In the genomic region with DNA sequence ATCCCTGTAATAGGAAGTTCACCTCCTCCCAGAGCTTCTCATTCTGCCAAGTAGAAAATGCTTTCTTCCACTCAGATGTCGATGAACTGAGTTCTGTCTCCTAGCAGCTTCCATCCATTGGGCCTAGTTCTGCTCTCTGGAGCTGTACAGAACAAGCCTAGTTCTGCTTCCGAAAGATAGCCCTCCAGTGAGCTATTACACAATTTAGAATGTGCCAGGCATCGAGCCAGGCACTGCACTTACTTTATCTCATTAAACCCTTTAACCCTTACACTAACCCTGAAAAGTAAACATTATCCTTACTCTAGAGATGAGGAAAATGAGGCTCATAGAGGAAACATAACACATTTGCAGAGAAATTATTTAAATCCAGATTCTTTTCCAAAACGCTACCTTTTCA, we compare ENCODE assay signal across 17 cellular contexts. TPM values are rescaled to one million over a fixed set of nuclear protein-coding genes. Genes with fewer than 3 reads are reported as not detected.
DNase-seq lines count a peak whose midpoint lies in the region; ATAC-seq, FAIRE-seq and TF ChIP-seq lines count a peak whose summit lies in the region.
"Had no signal": no experiment of that assay in that cellular context is flagged by ENCODE, and none has a peak within 500 bp of the region (broad histone marks: within the 10 kb centered on the region; RNA-seq: fewer than 3 reads in every experiment).

No MANE protein-coding gene starts in this region.

- TF ChIP-seq POLR2A in breast epithelium (IDR thresholded peaks at IDR 0.05), result no peak
- TF ChIP-seq POLR2A in K562 (conservative IDR thresholded peaks at IDR 0.05), result no peak
- no peak for TF ChIP-seq POLR2A in stomach (IDR thresholded peaks at IDR 0.05)
- TF ChIP-seq POLR2A in esophagus muscularis mucosa (IDR thresholded peaks at IDR 0.05; ENCODE audit: low read depth), result no peak

- TF ChIP-seq CTCF in MCF 10A (IDR thresholded peaks at IDR 0.05; ENCODE audit: unreplicated experiment), result no peak
- no peak for TF ChIP-seq CTCF in breast epithelium (IDR thresholded peaks at IDR 0.05)
- TF ChIP-seq CTCF in K562 (IDR thresholded peaks at IDR 0.05 in 2 of 3, conservative IDR thresholded peaks at IDR 0.05 in 1 of 3; ENCODE audit: insufficient read depth in 2 of 3, low read depth in 1 of 3, low read length in 3 of 3), result no peak
- no peak for TF ChIP-seq CTCF in left lung (IDR thresholded peaks at IDR 0.05)
- no peak for TF ChIP-seq CTCF in stomach (IDR thresholded peaks at IDR 0.05)
- TF ChIP-seq CTCF in neural progenitor cell (IDR thresholded peaks at IDR 0.05), result no peak
- TF ChIP-seq CTCF in esophagus muscularis mucosa (IDR thresholded peaks at IDR 0.05), result no peak

- TF ChIP-seq EP300 in K562 (IDR thresholded peaks at IDR 0.05; ENCODE audit: low read length), result 0 out of 2 replicates have a peak, but pooled peaks have one; percentile 18
- no peak for TF ChIP-seq EP300 in stomach (IDR thresholded peaks at IDR 0.05)
- no peak for TF ChIP-seq EP300 in esophagus muscularis mucosa (IDR thresholded peaks at IDR 0.05)

- H3K4me1 ChIP-seq in breast epithelium, result no peaks in the 10 kb centered on the region
- peaks cover 0 to 22% of the 10 kb centered on the region in 2 experiments; a peak in 4 of 5 replicates for H3K4me1 ChIP-seq in K562 (replicated peaks in 1 of 2; ENCODE audit: control insufficient read depth in 2 of 2, insufficient read depth in 2 of 2, low read length in 2 of 2)
- H3K4me1 ChIP-seq in left lung, result peaks cover 6 to 9% of the 10 kb centered on the region in 2 donors
- peaks cover 0 to 12% (median 10%) of the 10 kb centered on the region in 4 donors for H3K4me1 ChIP-seq in stomach
- H3K4me1 ChIP-seq in neural progenitor cell, result peaks cover 15% of the 10 kb centered on the region
- H3K4me1 ChIP-seq in esophagus muscularis mucosa, result no peaks in the 10 kb centered on the region
- H3K4me1 ChIP-seq: transverse colon had no signal

- BruUV-seq in MCF 10A (replicated peaks; lab: Mats Ljungman, UMichigan) (no TSS peak), K562 (replicated peaks; lab: Mats Ljungman, UMichigan) (no TSS peak)

- H3K9me3 Mint-ChIP-seq in MCF 10A (ENCODE audit: unreplicated experiment) (no peaks in the 10 kb centered on the region), neural progenitor cell (no peaks in the 10 kb centered on the region)

- H3K27ac ChIP-seq in breast epithelium, result no peak overlapping the region
- H3K27ac ChIP-seq in K562 (ENCODE audit: extremely low read depth, low read depth, low read length), result no peak overlapping the region
- H3K27ac ChIP-seq in left lung, result no peak overlapping the region
- no peak overlapping the region for H3K27ac ChIP-seq in stomach
- H3K27ac ChIP-seq in neural progenitor cell, result no peak overlapping the region
- no peak overlapping the region for H3K27ac ChIP-seq in esophagus muscularis mucosa (replicated peaks in 1 of 4)
- H3K27ac ChIP-seq: epithelial cell of prostate, transverse colon had no signal

- CTCF ChIA-PET in MCF 10A (lab: Yijun Ruan, JAX), result interaction anchor here (1.0 kb wide), 1 partner anchor 545 kb away, joined by 3 read pairs; no protein-coding TSS in a partner anchor
- CTCF ChIA-PET in K562 (lab: Yijun Ruan, JAX; ENCODE audit: low intra/inter-chr PET ratio), result no interaction called here

- H3K36me3 Mint-ChIP-seq in MCF 10A (ENCODE audit: insufficient read depth, unreplicated experiment) (peaks cover 4% of the 10 kb centered on the region), neural progenitor cell (no peaks in the 10 kb centered on the region)

- no peak; the same call in 2 of the 3 replicates for ATAC-seq in K562
- ATAC-seq in left lung, result peak; percentile 87

- H3K9me1 ChIP-seq in K562 (ENCODE audit: control insufficient read depth, insufficient read depth, low read length), result no peaks in the 10 kb centered on the region

- no peaks in the 10 kb centered on the region for H3K27me3 ChIP-seq in breast epithelium
- H3K27me3 ChIP-seq in K562 (ENCODE audit: control insufficient read depth in 2 of 2, insufficient read depth in 2 of 2, low read length in 2 of 2), result no peaks in the 10 kb centered on the region
- H3K27me3 ChIP-seq in left lung, result no peaks in the 10 kb centered on the region
- H3K27me3 ChIP-seq in stomach, result no peaks in the 10 kb centered on the region
- no peaks in the 10 kb centered on the region for H3K27me3 ChIP-seq in neural progenitor cell
- no peaks in the 10 kb centered on the region for H3K27me3 ChIP-seq in esophagus muscularis mucosa
- H3K27me3 ChIP-seq: transverse colon had no signal

- H3F3A ChIP-seq in neural progenitor cell (ENCODE audit: low read depth), result peaks cover 40% of the 10 kb centered on the region

- H3K36me3 ChIP-seq in breast epithelium (no peaks in the 10 kb centered on the region), K562 (ENCODE audit: control insufficient read depth, insufficient read depth, low read length) (no peaks in the 10 kb centered on the region), left lung (no peaks in the 10 kb centered on the region), stomach (no peaks in the 10 kb centered on the region), neural progenitor cell (no peaks in the 10 kb centered on the region), esophagus muscularis mucosa (no peaks in the 10 kb centered on the region)
- H3K36me3 ChIP-seq: transverse colon had no signal

- no peak overlapping the region; a peak in 1 of 4 replicates for H3K9ac ChIP-seq in K562 (ENCODE audit: insufficient read depth in 1 of 2, low read depth in 2 of 2, low read length in 2 of 2)
- H3K9ac ChIP-seq in neural progenitor cell, result no peak overlapping the region

- H3K4me1 Mint-ChIP-seq in MCF 10A (ENCODE audit: insufficient read depth, unreplicated experiment), result peaks cover 14% of the 10 kb centered on the region
- peaks cover 28% of the 10 kb centered on the region for H3K4me1 Mint-ChIP-seq in neural progenitor cell

- peak overlapping the region; percentile 59 for H3K27ac Mint-ChIP-seq in MCF 10A (ENCODE audit: low read depth, unreplicated experiment)
- H3K27ac Mint-ChIP-seq in neural progenitor cell, result no peak overlapping the region

- DNase-seq in MCF 10A (ENCODE audit: unreplicated experiment), result no peak
- DNase-seq in breast epithelium (ENCODE audit: low spot score in 2 of 2), result no peak
- DNase-seq in K562 (ENCODE audit: extremely low read depth in 1 of 4, low spot score in 3 of 4), result no peak
- DNase-seq in left lung, result no peak
- DNase-seq in stomach, result peak; percentile 50
- no peak for DNase-seq in NK-92 (lab: John Stamatoyannopoulos, UW; ENCODE audit: unreplicated experiment)
- DNase-seq in neural progenitor cell (ENCODE audit: low spot score), result no peak
- DNase-seq in esophagus muscularis mucosa (ENCODE audit: extremely low spot score), result no peak
- DNase-seq: activated CD4-positive, alpha-beta T cell treated with anti-CD3 and anti-CD28 coated beads for 4 hours; activated T-cell treated with anti-CD3 and anti-CD28 coated beads, Interleukin-2, amount 50 U/mL, for 1 hour; NCI-H2081 treated with DMSO at 0.1 percent for 48 hours; NCI-H69; T-helper 1 cell; transverse colon had no signal

- H3K4me2 ChIP-seq in K562 (ENCODE audit: insufficient read depth, low read length), result no peak overlapping the region
- no peak overlapping the region for H3K4me2 ChIP-seq in neural progenitor cell

- FAIRE-seq in K562 (lab: Jason Lieb, UNC), result peak; percentile 60

- H3K4me3 ChIP-seq in breast epithelium (no peak overlapping the region), K562 (no peak overlapping the region), left lung (no peak overlapping the region), stomach (no peak overlapping the region), neural progenitor cell (no peak overlapping the region), esophagus muscularis mucosa (no peak overlapping the region)
- H3K4me3 ChIP-seq: transverse colon had no signal

- H2AFZ ChIP-seq in K562 (ENCODE audit: low read depth, low read length) (no peak overlapping the region), neural progenitor cell (replicated peaks) (no peak overlapping the region)

- H3K9me3 ChIP-seq in breast epithelium (no peaks in the 10 kb centered on the region), K562 (replicated peaks; ENCODE audit: control insufficient read depth, insufficient read depth, low read depth, low read length) (no peaks in the 10 kb centered on the region), left lung (no peaks in the 10 kb centered on the region), stomach (no peaks in the 10 kb centered on the region), neural progenitor cell (ENCODE audit: low read depth) (no peaks in the 10 kb centered on the region), esophagus muscularis mucosa (no peaks in the 10 kb centered on the region)
- H3K9me3 ChIP-seq: transverse colon had no signal

- no peak overlapping the region for H3K4me3 Mint-ChIP-seq in MCF 10A (ENCODE audit: unreplicated experiment)
- H3K4me3 Mint-ChIP-seq in neural progenitor cell, result no peak overlapping the region

- in situ Hi-C loops in K562 (cut with MboI), result loop anchor here (25.0 kb wide), 1 partner anchor 540 kb away; the partner anchor contains the start of gene ZFYVE9

- H4K20me1 ChIP-seq in K562 (replicated peaks; ENCODE audit: control insufficient read depth, insufficient read depth, low read length) (no peaks in the 10 kb centered on the region), neural progenitor cell (ENCODE audit: low read depth) (no peaks in the 10 kb centered on the region)

- 18% methylated on average over 4 of the region's 4 CpGs for WGBS in K562 (ENCODE audit: insufficient coverage, low coverage, missing lambda C conversion rate)
- WGBS in stomach, 5 donors, result 27 to 35% (median 30%) methylated on average over 4 of the region's 4 CpGs
- 68% methylated on average over 4 of the region's 4 CpGs for WGBS in esophagus muscularis mucosa

- H3K79me2 ChIP-seq in K562 (ENCODE audit: control insufficient read depth, insufficient read depth, low read length) (no peaks in the 10 kb centered on the region), neural progenitor cell (ENCODE audit: low read depth) (no peaks in the 10 kb centered on the region)

- POLR2A ChIA-PET in MCF 10A (lab: Yijun Ruan, JAX), result interaction anchor here (1.1 to 1.9 kb wide), 3 partner anchors 12 to 127 kb away, joined by 3 to 6 read pairs (median 6); no protein-coding TSS in a partner anchor
- POLR2A ChIA-PET in K562 (lab: Yijun Ruan, JAX), result interaction anchor here (0.6 to 1.2 kb wide), 3 partner anchors 10 to 264 kb away, joined by 3 to 4 read pairs (median 3); no protein-coding TSS in a partner anchor

- H3K27me3 Mint-ChIP-seq in MCF 10A (ENCODE audit: insufficient read depth, unreplicated experiment), result no peaks in the 10 kb centered on the region
- peaks cover 7% of the 10 kb centered on the region for H3K27me3 Mint-ChIP-seq in neural progenitor cell (ENCODE audit: insufficient read depth, low read depth)

- intact Hi-C loops in MCF 10A (cut with micrococcal nuclease), result no loop called here
- intact Hi-C loops in breast epithelium (cut with DNase I; ENCODE audit: low total_unique reads), result no loop called here
- intact Hi-C loops in K562 (cut with micrococcal nuclease), result no loop called here
- intact Hi-C loops in left lung (cut with DNase I), result no loop called here
- intact Hi-C loops in stomach (cut with DNase I; ENCODE audit: low total_unique reads), result no loop called here
- intact Hi-C loops in esophagus muscularis mucosa (cut with DNase I), result no loop called here

- TF ChIP-seq RAD21 in K562 (CRISPR knock-in tag; conservative IDR thresholded peaks at IDR 0.05 in 1 of 2, IDR thresholded peaks at IDR 0.05 in 1 of 2), result no peak

RNA-seq across cellular contexts. Expression of gene COA7, which starts 20.7 kb away (rescaled TPM):
- total RNA-seq in MCF 10A (2022) (28.0 and 38.9 TPM in 2 replicates), breast epithelium (10 to 100 TPM in 1 of 3 donors, 1 to 10 TPM in 2; 7.4 to 12.8 (median 9.8) TPM), K562 (2014; rRNA removed) (19.4 and 22.9 TPM in 2 replicates), K562 (2014; rRNA removed; fragmentation: Illumina TruSeq; extraction: Trizol) (48.8 and 50.2 TPM in 2 replicates), K562 (2015; rRNA removed; fragmentation: Illumina TruSeq; extraction: Trizol) (50.6 and 53.9 TPM in 2 replicates), K562 (2021) (59.3 and 61.3 TPM in 2 replicates), left lung (10 to 100 TPM; 13.4 to 24.8 TPM), stomach (10 to 100 TPM in 1 of 5 donors, 1 to 10 TPM in 3, not detected in 1; 6.7 to 12.2 (median 8.9) TPM), neural progenitor cell (ENCODE audit: low replicate concordance) (10.9 and 13.0 TPM in 2 replicates), esophagus muscularis mucosa (1 to 10 TPM; 8.3 to 9.7 (median 9.2) TPM)
- total RNA-seq in K562 (2011; cell fraction: chromatin; rRNA removed; ENCODE audit: low replicate concordance), result 16.7 and 21.2 TPM in 2 replicates
- total RNA-seq in K562 (2011; cell fraction: nucleolus; rRNA removed), result 11.3 and 11.4 TPM in 2 replicates
- total RNA-seq in K562 (2011; cell fraction: nucleoplasm; rRNA removed), result 16.6 and 20.1 TPM in 2 replicates
- polyA plus RNA-seq in K562 (2011; rRNA removed) (42.7 and 51.0 TPM in 2 replicates), K562 (2014; fragmentation: Illumina TruSeq; extraction: Trizol) (37.3 and 45.9 TPM in 2 replicates), K562 (2014; fragmentation: Nextera tagmentation; extraction: Ambion mirVana) (10 to 100 TPM; 59.6 to 82.8 TPM), K562 (2014; rRNA removed) (34.2 and 43.7 TPM in 2 replicates), stomach (1 to 10 TPM; 5.4 to 7.3 (median 6.0) TPM)
- polyA plus RNA-seq in K562 (2011; cell fraction: cytosol; rRNA removed), result 36.2 and 36.6 TPM in 2 replicates
- polyA plus RNA-seq in K562 (2011; cell fraction: nucleus; rRNA removed), result 10.2 and 11.7 TPM in 2 replicates
- polyA plus RNA-seq in K562 (2012), result 34.6 and 49.3 TPM in 2 replicates
- 41.9 and 45.6 TPM in 2 replicates for polyA minus RNA-seq in K562 (2011; rRNA and poly(A)+ RNA removed)
- 13.6 and 15.3 TPM in 2 replicates for polyA minus RNA-seq in K562 (2011; cell fraction: cytosol; rRNA and poly(A)+ RNA removed)
- 3.8 and 6.0 TPM in 2 replicates for polyA minus RNA-seq in K562 (2011; cell fraction: nucleus; rRNA and poly(A)+ RNA removed)

RNA-seq across cellular contexts. Expression of gene SHISAL2A, which starts 44.4 kb away (rescaled TPM):
- total RNA-seq in MCF 10A (2022) (0.26 TPM in 1 of 2 replicates, not detected in the other), breast epithelium (under 1 TPM in 1 of 3 donors, not detected in 2; 0.15 TPM), K562 (2014; rRNA removed) (not detected in 2 replicates), K562 (2014; rRNA removed; fragmentation: Illumina TruSeq; extraction: Trizol) (not detected in 2 replicates), K562 (2015; rRNA removed; fragmentation: Illumina TruSeq; extraction: Trizol) (not detected in 2 replicates), K562 (2021) (0.11 TPM in 1 of 2 replicates, not detected in the other), left lung (1 to 10 TPM in 1 of 2 donors, not detected in 1; 1.6 TPM), stomach (1 to 10 TPM in 1 of 5 donors, not detected in 4; 2.4 TPM), neural progenitor cell (ENCODE audit: low replicate concordance) (0.11 and 0.87 TPM in 2 replicates), esophagus muscularis mucosa (under 1 TPM in 2 of 4 donors, not detected in 2; 0.17 to 0.57 TPM)
- total RNA-seq in K562 (2011; cell fraction: chromatin; rRNA removed; ENCODE audit: low replicate concordance), result not detected in 2 replicates
- not detected in 2 replicates for total RNA-seq in K562 (2011; cell fraction: nucleolus; rRNA removed)
- total RNA-seq in K562 (2011; cell fraction: nucleoplasm; rRNA removed), result not detected in 2 replicates
- polyA plus RNA-seq in K562 (2011; rRNA removed) (not detected in 2 replicates), K562 (2014; fragmentation: Illumina TruSeq; extraction: Trizol) (not detected in 2 replicates), K562 (2014; fragmentation: Nextera tagmentation; extraction: Ambion mirVana) (not detected), K562 (2014; rRNA removed) (not detected in 2 replicates), stomach (under 1 TPM in 1 of 3 donors, not detected in 2; 0.20 TPM)
- polyA plus RNA-seq in K562 (2011; cell fraction: cytosol; rRNA removed), result not detected in 2 replicates
- polyA plus RNA-seq in K562 (2011; cell fraction: nucleus; rRNA removed), result not detected in 2 replicates
- polyA plus RNA-seq in K562 (2012), result not detected in 2 replicates
- polyA minus RNA-seq in K562 (2011; rRNA and poly(A)+ RNA removed), result not detected in 2 replicates
- polyA minus RNA-seq in K562 (2011; cell fraction: cytosol; rRNA and poly(A)+ RNA removed), result not detected in 2 replicates
- polyA minus RNA-seq in K562 (2011; cell fraction: nucleus; rRNA and poly(A)+ RNA removed), result not detected in 2 replicates
- total RNA-seq: renal cortical epithelial cell, RPMI7951 had no signal

RNA-seq across cellular contexts. Expression of gene ZYG11B, which starts 48.8 kb away (rescaled TPM):
- total RNA-seq in MCF 10A (2022) (16.2 and 18.6 TPM in 2 replicates), breast epithelium (10 to 100 TPM; 38.7 to 47.6 (median 47.4) TPM), K562 (2014; rRNA removed) (12.2 and 15.7 TPM in 2 replicates), K562 (2014; rRNA removed; fragmentation: Illumina TruSeq; extraction: Trizol) (22.2 and 24.5 TPM in 2 replicates), K562 (2015; rRNA removed; fragmentation: Illumina TruSeq; extraction: Trizol) (18.7 and 21.0 TPM in 2 replicates), K562 (2021) (19.7 and 20.4 TPM in 2 replicates), left lung (10 to 100 TPM; 34.4 to 34.6 TPM), stomach (10 to 100 TPM in 4 of 5 donors, 1 to 10 TPM in 1; 8.7 to 56.9 (median 29.8) TPM), neural progenitor cell (ENCODE audit: low replicate concordance) (36.3 and 39.5 TPM in 2 replicates), esophagus muscularis mucosa (10 to 100 TPM; 42.1 to 72.2 (median 52.2) TPM)
- 36.6 and 41.8 TPM in 2 replicates for total RNA-seq in K562 (2011; cell fraction: chromatin; rRNA removed; ENCODE audit: low replicate concordance)
- total RNA-seq in K562 (2011; cell fraction: nucleolus; rRNA removed), result 10.1 and 12.7 TPM in 2 replicates
- 13.9 and 15.3 TPM in 2 replicates for total RNA-seq in K562 (2011; cell fraction: nucleoplasm; rRNA removed)
- polyA plus RNA-seq in K562 (2011; rRNA removed) (18.1 and 18.4 TPM in 2 replicates), K562 (2014; fragmentation: Illumina TruSeq; extraction: Trizol) (8.5 and 9.2 TPM in 2 replicates), K562 (2014; fragmentation: Nextera tagmentation; extraction: Ambion mirVana) (1 to 10 TPM; 4.9 to 6.1 TPM), K562 (2014; rRNA removed) (7.9 and 8.8 TPM in 2 replicates), stomach (1 to 10 TPM; 3.5 to 5.3 (median 3.8) TPM)
- 6.6 and 10.7 TPM in 2 replicates for polyA plus RNA-seq in K562 (2011; cell fraction: cytosol; rRNA removed)
- 4.6 and 6.0 TPM in 2 replicates for polyA plus RNA-seq in K562 (2011; cell fraction: nucleus; rRNA removed)
- 6.2 and 6.5 TPM in 2 replicates for polyA plus RNA-seq in K562 (2012)
- polyA minus RNA-seq in K562 (2011; rRNA and poly(A)+ RNA removed), result 43.7 and 54.2 TPM in 2 replicates
- 13.9 and 15.0 TPM in 2 replicates for polyA minus RNA-seq in K562 (2011; cell fraction: cytosol; rRNA and poly(A)+ RNA removed)
- 11.4 and 26.4 TPM in 2 replicates for polyA minus RNA-seq in K562 (2011; cell fraction: nucleus; rRNA and poly(A)+ RNA removed)
